In the genomic region with DNA sequence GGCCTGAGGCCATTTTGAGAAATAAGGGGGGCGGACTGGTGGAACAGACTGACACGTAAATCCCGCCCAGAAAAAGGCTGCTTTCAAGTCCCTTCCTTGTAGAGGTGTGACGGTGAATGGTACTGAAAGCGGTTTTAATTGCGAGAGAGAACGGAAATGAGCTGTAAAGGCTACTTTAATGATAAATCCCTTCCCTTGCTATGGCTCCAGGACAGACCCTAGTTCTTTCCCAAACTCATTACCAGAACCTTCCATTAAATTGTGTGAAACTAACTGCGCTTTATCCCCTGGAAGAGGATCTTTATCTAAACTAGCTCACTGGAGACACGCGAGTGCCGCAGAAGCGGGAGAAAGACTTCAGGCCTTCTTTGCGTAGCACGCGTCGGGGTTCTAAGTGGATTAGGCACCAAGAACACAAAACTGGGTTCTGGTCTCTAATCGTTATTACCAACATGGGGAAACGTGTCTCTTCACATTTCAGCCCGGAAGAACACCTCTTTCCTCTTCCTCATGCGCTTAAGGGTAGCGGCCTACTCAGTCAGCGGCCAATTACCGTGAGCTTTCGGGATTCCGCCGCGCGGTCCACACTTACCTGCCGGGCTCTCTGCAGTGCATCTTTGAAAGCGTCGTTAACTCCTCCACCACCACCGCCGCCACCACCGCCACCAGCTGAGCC, we compare ENCODE assay signal across 8 cellular contexts. TPM values are rescaled to one million over a fixed set of nuclear protein-coding genes. Genes with fewer than 3 reads are reported as not detected.
DNase-seq lines count a peak whose midpoint lies in the region; ATAC-seq lines count a peak whose summit lies in the region.

No MANE protein-coding gene starts in this region.

- peaks cover 8% of the 10 kb centered on the region for H3K36me3 ChIP-seq in effector memory CD4-positive, alpha-beta T cell (ENCODE audit: control insufficient read depth, insufficient read depth, low read length)
- H3K36me3 ChIP-seq in mesodermal cell (ENCODE audit: control insufficient read depth, insufficient read depth, low read length) = peaks cover 39% of the 10 kb centered on the region

- peak; percentile 65 for ATAC-seq in GM19438 (IDR thresholded peaks at IDR 0.05; ENCODE audit: low read depth, unreplicated experiment)
- peak; percentile 73 for ATAC-seq in HG03558 (IDR thresholded peaks at IDR 0.05; ENCODE audit: extremely low read depth, unreplicated experiment)

- peak overlapping the region; percentile 99 for H3K27ac ChIP-seq in effector memory CD4-positive, alpha-beta T cell (ENCODE audit: insufficient read depth, low read length, poor library complexity, severe bottlenecking)
- peak overlapping the region; percentile 97 for H3K27ac ChIP-seq in mesodermal cell (ENCODE audit: low read depth, low read length, severe bottlenecking)

- H3K9me3 ChIP-seq in effector memory CD4-positive, alpha-beta T cell (ENCODE audit: control insufficient read depth, low read length) = no peaks in the 10 kb centered on the region
- no peaks in the 10 kb centered on the region for H3K9me3 ChIP-seq in mesodermal cell (ENCODE audit: control insufficient read depth, low read length)

- 0% methylated on average over 18 to 27 of the region's 34 CpGs for WGBS in mesodermal cell (ENCODE audit: insufficient coverage in 2 of 2), 2 experiments

- peaks cover 23% of the 10 kb centered on the region for H3K4me1 ChIP-seq in effector memory CD4-positive, alpha-beta T cell (ENCODE audit: control insufficient read depth, insufficient read depth, low read length, poor library complexity, severe bottlenecking)
- H3K4me1 ChIP-seq in mesodermal cell (ENCODE audit: control insufficient read depth, insufficient read depth, low read length, poor library complexity, severe bottlenecking) = no peaks in the 10 kb centered on the region

- peak overlapping the region; percentile 75 for H3K4me3 ChIP-seq in effector memory CD4-positive, alpha-beta T cell (ENCODE audit: insufficient read depth, low read depth, low read length, poor library complexity, severe bottlenecking)
- peak overlapping the region; percentile 81 for H3K4me3 ChIP-seq in mesodermal cell (ENCODE audit: extremely low read depth, insufficient read depth, low read length, poor library complexity, severe bottlenecking)

- no peaks in the 10 kb centered on the region for H3K27me3 ChIP-seq in effector memory CD4-positive, alpha-beta T cell (replicated peaks; ENCODE audit: control insufficient read depth, insufficient read depth, low read length, poor library complexity, severe bottlenecking)

- DNase-seq in CD1c-positive myeloid dendritic cell (ENCODE audit: extremely low spot score) = peak; percentile 94
- DNase-seq in NCI-H748 (lab: John Stamatoyannopoulos, UW; ENCODE audit: unreplicated experiment) = peak; percentile 95
- peak; percentile 64 to 80 for DNase-seq in activated CD4-positive, alpha-beta T cell treated with anti-CD3 and anti-CD28 coated beads, Interleukin-2, amount 50 U/mL, for 48 hours
- DNase-seq in effector memory CD4-positive, alpha-beta T cell = peak; percentile 63 to 78 (median 68)
- DNase-seq in stimulated activated CD8-positive, alpha-beta memory T cell treated with anti-CD3 and anti-CD28 coated beads, Interleukin-15, amount 100 ng/mL, for 4 hours (ENCODE audit: low read depth in 2 of 2) = peak; percentile 45 to 74

RNA-seq across cellular contexts. Expression of a gene that starts 0.4 kb away (rescaled TPM):
- 149 TPM for polyA plus RNA-seq in mesodermal cell (2013, experiment 1 of 2)
- polyA plus RNA-seq in mesodermal cell (2013, experiment 2 of 2) = 144 TPM

RNA-seq across cellular contexts. Expression of a gene that starts 26.3 kb away (rescaled TPM):
- 19.4 TPM for polyA plus RNA-seq in mesodermal cell (2013, experiment 1 of 2)
- polyA plus RNA-seq in mesodermal cell (2013, experiment 2 of 2) = 26.2 TPM

Comparison
In these comparisons a context has a peak if more than half of its experiments do, and no peak if none do; other contexts are left out.
1. Peak in every context shown above with its lines: DNase-seq, ATAC-seq, H3K4me3 ChIP-seq and H3K27ac ChIP-seq.